5 cellular contexts compared by ENCODE assay signal in the genomic region with DNA sequence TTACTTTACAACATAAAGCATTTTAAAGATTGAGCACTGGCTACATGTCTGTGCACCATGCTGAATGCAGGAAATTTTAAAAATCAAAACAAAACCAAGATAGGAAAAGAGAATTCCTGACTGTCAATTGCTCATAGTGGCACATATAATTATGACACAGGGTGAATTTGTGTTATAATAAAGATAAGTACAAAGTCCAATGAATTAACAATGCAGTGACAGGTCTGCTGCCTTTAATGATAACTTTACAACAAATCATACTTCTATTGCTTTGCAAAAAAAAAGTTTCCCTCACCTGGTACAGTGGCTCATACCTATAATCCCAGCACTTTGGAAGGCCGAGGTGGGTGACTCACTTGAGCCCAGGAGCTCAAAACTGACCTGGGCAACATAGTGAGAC.
"Had no signal": no experiment of that assay in that cellular context is flagged by ENCODE, and none has a peak within 500 bp of the region (broad histone marks: within the 10 kb centered on the region; RNA-seq: fewer than 3 reads in every experiment).

No MANE protein-coding gene starts in this region.

- DNase-seq: IMR-90 had no signal

- H3K27ac ChIP-seq: HL-60 had no signal

- H3K4me3 ChIP-seq: K562 had no signal

- FAIRE-seq: HepG2, HTR-8/SVneo, K562 had no signal

- ATAC-seq: HepG2, K562 had no signal
